18 cellular contexts compared by ENCODE assay signal in the genomic region with DNA sequence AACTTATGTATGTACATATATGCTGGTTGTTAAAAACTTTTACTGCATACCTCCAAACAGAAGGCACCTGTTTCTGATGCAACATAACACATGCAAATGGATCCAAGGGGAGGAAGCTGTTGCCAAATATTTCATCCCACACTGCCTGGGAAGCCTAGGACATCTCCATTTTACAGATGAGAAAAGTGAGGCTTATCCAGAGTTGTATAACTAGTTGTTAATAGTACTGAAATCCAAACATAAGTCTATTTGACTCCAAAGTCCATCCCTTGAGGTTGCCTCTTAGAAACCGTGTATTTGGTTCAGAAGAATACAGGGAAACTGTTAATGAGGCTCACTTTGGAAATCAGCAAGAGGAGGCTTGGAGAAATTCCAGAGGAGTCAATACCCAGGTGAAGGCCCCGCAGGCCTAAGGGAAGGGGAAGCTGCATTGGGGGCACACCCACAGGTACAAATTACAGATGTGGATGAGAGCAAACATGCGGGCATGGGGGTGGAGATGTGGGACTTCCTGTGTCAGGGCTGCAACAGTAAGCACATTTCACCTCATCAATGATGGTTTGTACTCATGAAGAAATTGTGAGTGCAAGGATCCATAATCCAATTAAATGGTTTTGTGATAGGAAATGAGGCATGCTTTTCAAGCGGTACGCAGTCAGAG. TPM values are rescaled to one million over a fixed set of nuclear protein-coding genes. Genes with fewer than 3 reads are reported as not detected.
DNase-seq lines count a peak whose midpoint lies in the region; ATAC-seq and TF ChIP-seq lines count a peak whose summit lies in the region.
"Had no signal": no experiment of that assay in that cellular context is flagged by ENCODE, and none has a peak within 500 bp of the region (broad histone marks: within the 10 kb centered on the region; RNA-seq: fewer than 3 reads in every experiment).

No MANE protein-coding gene starts in this region.

- H3K4me1 Mint-ChIP-seq in central memory CD8-positive, alpha-beta T cell: peaks cover 18% of the 10 kb centered on the region
- H3K4me1 Mint-ChIP-seq in natural killer cell: peaks cover 21 to 32% of the 10 kb centered on the region in 2 donors
- H3K4me1 Mint-ChIP-seq: CD14-positive monocyte, H9 had no signal

- TF ChIP-seq POLR2A in sigmoid colon (IDR thresholded peaks at IDR 0.05): no peak

- H3K9me3 ChIP-seq in SJCRH30 (replicated peaks) (peaks cover 3% of the 10 kb centered on the region), sigmoid colon (no peaks in the 10 kb centered on the region)
- H3K9me3 ChIP-seq: BLaER1 had no signal

- H3K27ac ChIP-seq in SJCRH30: no peak overlapping the region
- H3K27ac ChIP-seq in sigmoid colon: no peak overlapping the region
- H3K27ac ChIP-seq: BLaER1 had no signal

- peak overlapping the region; percentile 29 for H3K27ac Mint-ChIP-seq in central memory CD8-positive, alpha-beta T cell (ENCODE audit: low read depth)
- H3K27ac Mint-ChIP-seq in natural killer cell: peak overlapping the region; percentile 61 to 75
- H3K27ac Mint-ChIP-seq: CD4-positive, alpha-beta memory T cell had no signal

- no peaks in the 10 kb centered on the region for H3K27me3 Mint-ChIP-seq in central memory CD8-positive, alpha-beta T cell
- H3K27me3 Mint-ChIP-seq in natural killer cell (ENCODE audit: low read depth in 2 of 2): no peaks in the 10 kb centered on the region

- TF ChIP-seq CTCF in natural killer cell (IDR thresholded peaks at IDR 0.05): no peak
- TF ChIP-seq CTCF in sigmoid colon (IDR thresholded peaks at IDR 0.05): no peak

- H3K4me3 ChIP-seq in SJCRH30 (no peak overlapping the region), sigmoid colon (no peak overlapping the region)
- H3K4me3 ChIP-seq: BLaER1 had no signal

- H3K36me3 Mint-ChIP-seq in central memory CD8-positive, alpha-beta T cell (ENCODE audit: insufficient read depth): no peaks in the 10 kb centered on the region
- H3K36me3 Mint-ChIP-seq in natural killer cell: no peaks in the 10 kb centered on the region
- H3K36me3 Mint-ChIP-seq: CD14-positive monocyte; CD4-positive, alpha-beta memory T cell had no signal

- no peaks in the 10 kb centered on the region for H3K27me3 ChIP-seq in SJCRH30
- H3K27me3 ChIP-seq in sigmoid colon: no peaks in the 10 kb centered on the region
- H3K27me3 ChIP-seq: BLaER1 had no signal

- no peak for TF ChIP-seq EP300 in sigmoid colon (IDR thresholded peaks at IDR 0.05)

- 27 to 68% methylated on average over 5 of the region's 5 CpGs for WGBS in sigmoid colon, 2 donors

- intact Hi-C loops in left colon (cut with DNase I, micrococcal nuclease): no loop called here
- intact Hi-C loops in natural killer cell (cut with micrococcal nuclease): loop anchor here (5.0 kb wide), 1 partner anchor 35 kb away; no protein-coding TSS in a partner anchor
- intact Hi-C loops in sigmoid colon (cut with DNase I): no loop called here

- H3K36me3 ChIP-seq in SJCRH30 (no peaks in the 10 kb centered on the region), sigmoid colon (no peaks in the 10 kb centered on the region)
- H3K36me3 ChIP-seq: BLaER1 had no signal

- no peaks in the 10 kb centered on the region for H3K9me3 Mint-ChIP-seq in central memory CD8-positive, alpha-beta T cell
- H3K9me3 Mint-ChIP-seq in natural killer cell: peaks cover 0 to 2% of the 10 kb centered on the region in 2 donors

- H3K4me1 ChIP-seq in SJCRH30 (peaks cover 28% of the 10 kb centered on the region), sigmoid colon (peaks cover 0 to 3% (median 0%) of the 10 kb centered on the region in 4 donors)
- H3K4me1 ChIP-seq: BLaER1 had no signal

- H3K4me3 Mint-ChIP-seq in central memory CD8-positive, alpha-beta T cell: peak overlapping the region; percentile 61
- peak overlapping the region; percentile 83 for H3K4me3 Mint-ChIP-seq in natural killer cell
- H3K4me3 Mint-ChIP-seq: CD14-positive monocyte; CD4-positive, alpha-beta memory T cell; H9 had no signal

- ATAC-seq in central memory CD8-positive, alpha-beta T cell (replicated peaks; ENCODE audit: extremely low read depth, poor library complexity, severe bottlenecking): peak; percentile 62
- ATAC-seq in left colon: peak; percentile 64
- ATAC-seq in natural killer cell: peak; percentile 69 to 83 (median 72)
- no peak for ATAC-seq in HG03378 (IDR thresholded peaks at IDR 0.05; ENCODE audit: unreplicated experiment)

- DNase-seq in HuH-7 (ENCODE audit: low spot score) (peak; percentile 20), left colon (peak in 1 of 2 donors; percentile 17), natural killer cell (no peak), SJCRH30 (no peak), sigmoid colon (no peak), SIG-M5 (lab: John Stamatoyannopoulos, UW) (no peak)
- DNase-seq in central memory CD8-positive, alpha-beta T cell (ENCODE audit: low spot score in 2 of 2): no peak
- DNase-seq: 8988T; CD4-positive, alpha-beta memory T cell; DMS153; DMS79; GDM1; GOT3; H9; IMR-90 had no signal

RNA-seq across cellular contexts. Expression of a gene that starts 51.1 kb away (rescaled TPM):
- 10 to 100 TPM; 35.6 to 46.4 TPM for total RNA-seq in left colon
- 10 to 100 TPM; 19.1 to 21.2 (median 20.3) TPM for total RNA-seq in natural killer cell
- 200 and 214 TPM in 2 replicates for total RNA-seq in SJCRH30 (2014; rRNA removed; shearing (Covaris generic))
- 10 to 100 TPM; 27.8 to 58.4 (median 36.9) TPM for total RNA-seq in sigmoid colon
- polyA plus RNA-seq in sigmoid colon: 10 to 100 TPM in 2 of 3 donors, 1 to 10 TPM in 1; 9.7 to 49.0 (median 10.2) TPM
